ENCODE assay signal across 17 cellular contexts in genomic region chr6:151963001-151963400, GRCh38.
"Had no signal": no experiment of that assay in that cellular context is flagged by ENCODE, and none has a peak within 500 bp of the region (broad histone marks: within the 10 kb centered on the region; RNA-seq: fewer than 3 reads in every experiment).

No MANE protein-coding gene starts in this region.

- H2AFZ ChIP-seq: PC-9 had no signal

- H3K9me3 ChIP-seq: adrenal gland had no signal

- ATAC-seq: activated CD4-positive, CD25-positive, alpha-beta regulatory T cell treated with anti-CD3 and anti-CD28 coated beads, Interleukin-2, amount 50 U/mL, for 24 hours had no signal

- H3K27ac ChIP-seq: adrenal gland, breast epithelium, PC-9 had no signal

- H3K36me3 ChIP-seq: adrenal gland, breast epithelium had no signal

- H3K4me1 ChIP-seq: adrenal gland, breast epithelium had no signal

- H3K27me3 ChIP-seq: adrenal gland, breast epithelium had no signal

- H3K4me2 ChIP-seq: PC-9 had no signal

- DNase-seq: activated CD4-positive, alpha-beta T cell treated with anti-CD3 and anti-CD28 coated beads for 4 hours; activated CD8-positive, alpha-beta memory T cell treated with anti-CD3 and anti-CD28 coated beads, Interleukin-2, amount 50 U/mL, for 4 hours; activated gamma-delta T cell treated with Interleukin-2 at 50 U/mL for 16 hours; adrenal gland; aorta; caudate nucleus; NCI-H1092 treated with DMSO at 0.1 percent for 48 hours; NCI-H1417 treated with DMSO at 0.1 percent for 48 hours; NCI-H1694 treated with DMSO at 0.1 percent for 48 hours; NCI-H2029 treated with DMSO at 0.1 percent for 48 hours; NCI-H345; NCI-H510A treated with DMSO at 0.1 percent for 48 hours; NCI-H69; PC-9; SHP77 treated with DMSO at 0.1 percent for 48 hours had no signal

- H3K4me3 ChIP-seq: adrenal gland, breast epithelium, PC-9 had no signal
